ENCODE assay signal across 8 cellular contexts in genomic region chr19:54481326-54481930, GRCh38. TPM values are rescaled to one million over a fixed set of nuclear protein-coding genes. Genes with fewer than 3 reads are reported as not detected.
A peak's percentile ranks its signal among the peaks of the same experiment; 100 is the strongest.
DNase-seq lines count a peak whose midpoint lies in the region; ATAC-seq and TF ChIP-seq lines count a peak whose summit lies in the region.

No MANE protein-coding gene starts in this region.

- DNase-seq in NOMO-1 treated with DMSO at 0.1 percent for 48 hours (lab: John Stamatoyannopoulos, UW; ENCODE audit: unreplicated experiment), result peak; percentile 67
- no peak for DNase-seq in NOMO-1 treated with dmso at 0.1 percent for 144 hours (lab: John Stamatoyannopoulos, UW; ENCODE audit: unreplicated experiment)
- DNase-seq in choroid plexus epithelial cell (ENCODE audit: low read depth), result peak; percentile 54
- peak; percentile 56 to 71 for DNase-seq in lung microvascular endothelial cell (ENCODE audit: low read depth in 2 of 2)
- no peak for DNase-seq in cortex of kidney (lab: John Stamatoyannopoulos, UW)

- no peak overlapping the region for H3K4me3 ChIP-seq in KMS-11 (IDR thresholded peaks at IDR 0.05; ENCODE audit: insufficient read depth, low read depth, low read length)
- no peak overlapping the region for H3K4me3 ChIP-seq in choroid plexus epithelial cell (ENCODE audit: low read depth, low read length)

- no peaks in the 10 kb centered on the region for H3K4me1 ChIP-seq in KMS-11 (ENCODE audit: low read depth, poor library complexity, severe bottlenecking)

- TF ChIP-seq CTCF in KMS-11 (conservative IDR thresholded peaks at IDR 0.05; ENCODE audit: low read depth, low read length), result peak; percentile 86
- peak; percentile 84 for TF ChIP-seq CTCF in choroid plexus epithelial cell (conservative IDR thresholded peaks at IDR 0.05; ENCODE audit: low read depth, low read length)

- no peaks in the 10 kb centered on the region for H3K79me2 ChIP-seq in KMS-11 (ENCODE audit: insufficient read depth, low read depth)

- ATAC-seq in SK-N-SH treated with all-trans-retinoic acid at 6 μM for 48 hours (peak; percentile 70), GM21576 (IDR thresholded peaks at IDR 0.05; ENCODE audit: unreplicated experiment) (no peak)

- H3K36me3 ChIP-seq in KMS-11 (ENCODE audit: insufficient read depth), result no peaks in the 10 kb centered on the region

- H4K20me1 ChIP-seq in KMS-11 (ENCODE audit: insufficient read depth), result no peaks in the 10 kb centered on the region

- H3K4me2 ChIP-seq in KMS-11, result no peak overlapping the region

- H3K27me3 ChIP-seq in KMS-11 (ENCODE audit: insufficient read depth, low read depth), result peaks cover 58% of the 10 kb centered on the region

- H3K9ac ChIP-seq in KMS-11, result no peak overlapping the region

- no peak overlapping the region for H3K27ac ChIP-seq in KMS-11

- no peak overlapping the region for H2AFZ ChIP-seq in KMS-11 (ENCODE audit: low read depth)

TF ChIP-seq in SK-N-SH treated with all-trans-retinoic acid at 6 μM for 48 hours, 23 proteins besides CTCF, POLR2A, EP300 and RAD21:
- TF ChIP-seq BACH2 (CRISPR knock-in tag; IDR thresholded peaks at IDR 0.05; ENCODE audit: borderline replicate concordance) (no peak), SNAI2 (CRISPR knock-in tag; IDR thresholded peaks at IDR 0.05) (no peak), OSR1 (CRISPR knock-in tag; IDR thresholded peaks at IDR 0.05) (no peak), TOX (CRISPR knock-in tag; IDR thresholded peaks at IDR 0.05; ENCODE audit: borderline replicate concordance) (no peak), TSHZ2 (CRISPR knock-in tag; IDR thresholded peaks at IDR 0.05) (no peak), ARNTL (CRISPR knock-in tag; IDR thresholded peaks at IDR 0.05; ENCODE audit: borderline replicate concordance, low read depth) (no peak), ESRRG (CRISPR knock-in tag; IDR thresholded peaks at IDR 0.05) (no peak), CSDC2 (CRISPR knock-in tag; IDR thresholded peaks at IDR 0.05) (no peak), ZNF565 (CRISPR knock-in tag; conservative IDR thresholded peaks at IDR 0.05; ENCODE audit: low read depth) (no peak), ZNF8 (CRISPR knock-in tag; IDR thresholded peaks at IDR 0.05) (no peak), ZC3H10 (CRISPR knock-in tag; IDR thresholded peaks at IDR 0.05) (no peak), RARB (CRISPR knock-in tag; IDR thresholded peaks at IDR 0.05) (no peak), ZNF70 (CRISPR knock-in tag; IDR thresholded peaks at IDR 0.05) (no peak), PATZ1 (CRISPR knock-in tag; IDR thresholded peaks at IDR 0.05; ENCODE audit: borderline replicate concordance) (no peak), PPARA (CRISPR knock-in tag; IDR thresholded peaks at IDR 0.05; ENCODE audit: borderline replicate concordance) (no peak), ZFP3 (CRISPR knock-in tag; IDR thresholded peaks at IDR 0.05) (no peak), GLIS3 (CRISPR knock-in tag; IDR thresholded peaks at IDR 0.05) (no peak)
- TF ChIP-seq, protein P1, sequence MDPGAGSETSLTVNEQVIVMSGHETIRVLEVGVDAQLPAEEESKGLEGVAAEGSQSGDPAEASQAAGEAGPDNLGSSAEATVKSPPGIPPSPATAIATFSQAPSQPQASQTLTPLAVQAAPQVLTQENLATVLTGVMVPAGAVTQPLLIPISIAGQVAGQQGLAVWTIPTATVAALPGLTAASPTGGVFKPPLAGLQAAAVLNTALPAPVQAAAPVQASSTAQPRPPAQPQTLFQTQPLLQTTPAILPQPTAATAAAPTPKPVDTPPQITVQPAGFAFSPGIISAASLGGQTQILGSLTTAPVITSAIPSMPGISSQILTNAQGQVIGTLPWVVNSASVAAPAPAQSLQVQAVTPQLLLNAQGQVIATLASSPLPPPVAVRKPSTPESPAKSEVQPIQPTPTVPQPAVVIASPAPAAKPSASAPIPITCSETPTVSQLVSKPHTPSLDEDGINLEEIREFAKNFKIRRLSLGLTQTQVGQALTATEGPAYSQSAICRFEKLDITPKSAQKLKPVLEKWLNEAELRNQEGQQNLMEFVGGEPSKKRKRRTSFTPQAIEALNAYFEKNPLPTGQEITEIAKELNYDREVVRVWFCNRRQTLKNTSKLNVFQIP (CRISPR knock-in tag; IDR thresholded peaks at IDR 0.05; ENCODE audit: borderline replicate concordance, low read depth), result no peak
TF ChIP-seq in SK-N-SH treated with all-trans-retinoic acid at 6 μM for 48 hours: peak in this region for 0.

RNA-seq across cellular contexts. Expression of gene CDC42EP5, which starts 8.3 kb away (rescaled TPM):
- total RNA-seq in lung microvascular endothelial cell, result 53.2 and 124 TPM in 2 replicates

RNA-seq across cellular contexts. Expression of gene LENG9, which starts 17.9 kb away (rescaled TPM):
- 3.3 and 5.0 TPM in 2 replicates for total RNA-seq in lung microvascular endothelial cell

RNA-seq across cellular contexts. Expression of gene LAIR2, which starts 21.2 kb away (rescaled TPM):
- not detected in 2 replicates for total RNA-seq in lung microvascular endothelial cell

RNA-seq across cellular contexts. Expression of gene LENG8, which starts 32.4 kb away (rescaled TPM):
- total RNA-seq in lung microvascular endothelial cell, result 12.6 and 21.8 TPM in 2 replicates

Comparison
In these comparisons a context has a peak if more than half of its experiments do, and no peak if none do; other contexts are left out.
1. DNase-seq: peak in NOMO-1 treated with DMSO at 0.1 percent for 48 hours (single experiment), choroid plexus epithelial cell (single experiment) and lung microvascular endothelial cell (2 of 2); none in NOMO-1 treated with dmso at 0.1 percent for 144 hours (single experiment) and cortex of kidney (single experiment).